ENCODE assay signal across 24 cellular contexts in the genomic region with DNA sequence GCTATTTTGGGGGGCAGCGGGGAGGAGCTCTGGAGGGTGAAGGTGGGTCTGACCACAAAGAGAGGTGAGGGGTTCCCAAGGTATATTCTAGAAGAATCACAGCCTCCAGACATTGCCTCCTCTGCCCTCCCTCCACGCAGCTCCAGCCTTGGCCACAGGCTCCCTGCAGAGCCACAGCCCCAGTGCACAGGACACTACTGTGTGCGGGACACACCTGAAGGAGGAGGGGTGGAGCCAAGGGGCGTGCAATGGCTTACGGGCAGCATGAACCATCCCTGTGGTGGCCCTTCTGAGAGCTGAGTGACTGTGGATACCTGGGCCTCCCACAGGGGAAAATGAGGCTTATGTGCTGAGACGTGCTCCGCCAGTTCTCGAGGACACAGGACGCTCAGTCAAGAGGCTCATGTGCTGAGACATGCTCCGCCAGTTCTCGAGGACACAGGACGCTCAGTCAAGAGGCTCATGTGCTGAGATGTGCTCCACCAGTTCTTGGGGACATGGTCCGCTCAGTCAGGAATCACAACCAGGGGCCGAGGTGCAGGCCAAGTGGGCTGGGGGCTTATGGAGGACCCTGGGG.
"Had no signal": no experiment of that assay in that cellular context is flagged by ENCODE, and none has a peak within 500 bp of the region (broad histone marks: within the 10 kb centered on the region; RNA-seq: fewer than 3 reads in every experiment).

No MANE protein-coding gene starts in this region.

- H3K27me3 ChIP-seq: cardiac muscle cell, stomach, uterus had no signal

- H3K9me3 ChIP-seq: lower lobe of right lung, uterus had no signal

- H3K9me3 Mint-ChIP-seq: activated naive CD8-positive, alpha-beta T cell treated with anti-CD3 and anti-CD28 coated beads, Interleukin-2, amount 50 U/mL, for 24 hours had no signal

- DNase-seq: activated CD4-positive, alpha-beta T cell treated with anti-CD3 and anti-CD28 coated beads for 1 hour; activated CD4-positive, alpha-beta T cell treated with anti-CD3 and anti-CD28 coated beads, Interleukin-2, amount 50 U/mL, for 1 hour; activated CD8-positive, alpha-beta T cell treated with anti-CD3 and anti-CD28 coated beads, Interleukin-2, amount 10 ng/mL, durations not matched to agents 7 days and 5 days; activated gamma-delta T cell; activated naive CD4-positive, alpha-beta T cell treated with anti-CD3 and anti-CD28 coated beads, Interleukin-2, amount 50 U/mL, for 16 hours; activated naive CD8-positive, alpha-beta T cell treated with anti-CD3 and anti-CD28 coated beads, Interleukin-2, amount 50 U/mL, for 24 hours; cortex of kidney; lower lobe of right lung; naive thymus-derived CD4-positive, alpha-beta T cell; sigmoid colon; stimulated activated CD4-positive, alpha-beta T cell treated with anti-CD3 and anti-CD28 coated beads, Interleukin-15, amount 100 ng/mL, for 24 hours; stomach; trophoblast cell; uterus; WERI-Rb-1 had no signal

- H3K4me3 Mint-ChIP-seq: activated CD8-positive, alpha-beta T cell treated with anti-CD3 and anti-CD28 coated beads, Interleukin-2, amount 10 ng/mL, durations not matched to agents 7 days and 5 days; activated naive CD8-positive, alpha-beta T cell treated with anti-CD3 and anti-CD28 coated beads, Interleukin-2, amount 50 U/mL, for 24 hours; activated T-helper 1 cell treated with anti-CD3 and anti-CD28 coated beads, Interleukin-12 subunit alpha, Interleukin-12 subunit beta, Interleukin-2, Interleukin-4 antibody, amounts not matched to agents 30 ng/mL and 10 ng/mL and 1 ng/mL, durations not matched to agents 14 hours and 24 hours and 36 hours; naive thymus-derived CD4-positive, alpha-beta T cell; neural crest cell; stimulated activated memory B cell treated with anti-CD40 and anti-IgM and Interleukin-4, amounts not matched to agents 10 μg/mL and 1 μg/mL and 100 μg/mL, for 72 hours had no signal

- H3K4me1 ChIP-seq: lower lobe of right lung, sigmoid colon, stomach, suprapubic skin, uterus had no signal

- H3K4me3 ChIP-seq: cardiac muscle cell, heart left ventricle, lower lobe of right lung, sigmoid colon, smooth muscle cell, stomach, suprapubic skin, uterus had no signal

- ATAC-seq: activated CD8-positive, alpha-beta T cell treated with anti-CD3 and anti-CD28 coated beads, Interleukin-2, amount 10 ng/mL, durations not matched to agents 7 days and 5 days; activated naive CD8-positive, alpha-beta T cell treated with anti-CD3 and anti-CD28 coated beads, Interleukin-2, amount 50 U/mL, for 24 hours; left lobe of liver; naive thymus-derived CD4-positive, alpha-beta T cell; stimulated activated memory B cell treated with anti-CD40 and anti-IgM and Interleukin-4, amounts not matched to agents 10 μg/mL and 1 μg/mL and 100 μg/mL, for 72 hours had no signal

- H3K27ac ChIP-seq: cardiac muscle cell, epithelial cell of prostate, heart left ventricle, lower lobe of right lung, sigmoid colon, stomach, suprapubic skin, uterus, WERI-Rb-1 had no signal

- H3K4me1 Mint-ChIP-seq: activated naive CD8-positive, alpha-beta T cell treated with anti-CD3 and anti-CD28 coated beads, Interleukin-2, amount 50 U/mL, for 24 hours; naive thymus-derived CD4-positive, alpha-beta T cell; stimulated activated memory B cell treated with anti-CD40 and anti-IgM and Interleukin-4, amounts not matched to agents 10 μg/mL and 1 μg/mL and 100 μg/mL, for 72 hours had no signal

- H3K27ac Mint-ChIP-seq: activated CD8-positive, alpha-beta T cell treated with anti-CD3 and anti-CD28 coated beads, Interleukin-2, amount 10 ng/mL, durations not matched to agents 7 days and 5 days; activated naive CD8-positive, alpha-beta T cell treated with anti-CD3 and anti-CD28 coated beads, Interleukin-2, amount 50 U/mL, for 24 hours; activated T-helper 1 cell treated with anti-CD3 and anti-CD28 coated beads, Interleukin-12 subunit alpha, Interleukin-12 subunit beta, Interleukin-2, Interleukin-4 antibody, amounts not matched to agents 30 ng/mL and 10 ng/mL and 1 ng/mL, durations not matched to agents 14 hours and 24 hours and 36 hours; naive thymus-derived CD4-positive, alpha-beta T cell; stimulated activated memory B cell treated with anti-CD40 and anti-IgM and Interleukin-4, amounts not matched to agents 10 μg/mL and 1 μg/mL and 100 μg/mL, for 72 hours had no signal

- H3K36me3 Mint-ChIP-seq: naive thymus-derived CD4-positive, alpha-beta T cell; stimulated activated memory B cell treated with anti-CD40 and anti-IgM and Interleukin-4, amounts not matched to agents 10 μg/mL and 1 μg/mL and 100 μg/mL, for 72 hours had no signal

- H3K36me3 ChIP-seq: cardiac muscle cell, heart left ventricle, lower lobe of right lung, sigmoid colon, stomach, suprapubic skin, uterus, WERI-Rb-1 had no signal

- H3K4me2 ChIP-seq: smooth muscle cell had no signal
